In the genomic region with DNA sequence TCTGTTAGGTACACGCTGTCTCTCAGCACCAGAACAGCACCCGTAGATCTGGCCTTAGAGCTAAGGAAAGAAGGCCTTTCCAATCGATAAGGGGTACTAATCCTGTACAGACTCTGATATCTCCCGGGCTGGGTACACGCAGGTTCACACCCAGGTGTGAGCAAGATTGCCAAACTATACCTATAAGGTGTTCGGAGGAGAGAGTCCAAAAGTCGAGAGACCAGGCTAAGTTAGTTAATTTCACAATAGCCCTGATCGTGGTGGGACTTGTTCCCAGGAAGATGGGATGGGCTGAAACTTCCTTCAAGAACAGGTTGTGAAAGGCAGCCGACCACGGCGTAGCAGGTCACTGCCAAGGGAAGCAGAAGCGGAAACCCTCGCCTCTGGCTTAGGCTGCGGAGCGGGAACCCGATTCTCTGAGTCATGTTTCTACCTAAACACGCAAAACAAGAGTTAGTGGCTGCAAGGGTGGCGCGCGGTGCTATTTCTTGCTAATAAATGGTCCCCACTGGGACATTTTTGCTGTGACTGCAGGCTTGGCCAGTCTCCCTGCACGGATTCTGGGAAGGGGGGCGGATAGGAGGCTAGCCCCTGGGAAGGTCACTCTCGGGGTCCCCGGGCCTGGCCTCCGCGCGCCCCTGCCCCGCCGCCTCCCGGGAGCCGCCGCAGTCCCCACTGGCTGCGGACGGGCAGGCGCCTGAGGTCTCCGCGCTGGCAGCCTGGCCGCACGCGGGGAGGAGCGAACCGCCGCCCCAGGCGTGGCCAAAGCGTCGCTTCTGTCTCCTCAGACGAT, we compare ENCODE assay signal across 8 cellular contexts.
DNase-seq lines count a peak whose midpoint lies in the region.

No MANE protein-coding gene starts in this region.

- H3K27ac Mint-ChIP-seq in activated naive CD4-positive, alpha-beta T cell treated with anti-CD3 and anti-CD28 coated beads, Interleukin-2, amount 10 ng/mL, durations not matched to agents 7 days and 5 days = no peak overlapping the region

- CTCF ChIA-PET in activated naive CD4-positive, alpha-beta T cell treated with anti-CD3 and anti-CD28 coated beads, Interleukin-2, amount 10 ng/mL, durations not matched to agents 7 days and 5 days (lab: Charles Lee) = no interaction called here

- H3K36me3 Mint-ChIP-seq in activated naive CD4-positive, alpha-beta T cell treated with anti-CD3 and anti-CD28 coated beads, Interleukin-2, amount 10 ng/mL, durations not matched to agents 7 days and 5 days = no peaks in the 10 kb centered on the region

- no peak overlapping the region for H3K4me3 Mint-ChIP-seq in activated naive CD4-positive, alpha-beta T cell treated with anti-CD3 and anti-CD28 coated beads, Interleukin-2, amount 10 ng/mL, durations not matched to agents 7 days and 5 days

- peaks cover 6% of the 10 kb centered on the region for H3K4me1 Mint-ChIP-seq in activated naive CD4-positive, alpha-beta T cell treated with anti-CD3 and anti-CD28 coated beads, Interleukin-2, amount 10 ng/mL, durations not matched to agents 7 days and 5 days

- peaks cover 23% of the 10 kb centered on the region for H3K27me3 Mint-ChIP-seq in activated naive CD4-positive, alpha-beta T cell treated with anti-CD3 and anti-CD28 coated beads, Interleukin-2, amount 10 ng/mL, durations not matched to agents 7 days and 5 days

- peak; percentile 5 for DNase-seq in activated naive CD4-positive, alpha-beta T cell treated with Interleukin-2 at 50 U/mL for 16 hours
- no peak for DNase-seq in activated naive CD4-positive, alpha-beta T cell treated with anti-CD3 and anti-CD28 coated beads, Interleukin-2, amount 10 ng/mL, durations not matched to agents 7 days and 5 days
- DNase-seq in NOMO-1 (lab: John Stamatoyannopoulos, UW; ENCODE audit: unreplicated experiment in 2 of 2) (peak; percentile 60 to 78), amniotic epithelial cell (ENCODE audit: low read depth) (peak; percentile 8), iPS-NIHi7 (ENCODE audit: extremely low spot score) (peak; percentile 79), NCI-H2029 treated with DMSO at 0.1 percent for 48 hours (lab: John Stamatoyannopoulos, UW) (no peak), NCI-H524 treated with DMSO at 0.1 percent for 48 hours (lab: John Stamatoyannopoulos, UW) (no peak)
- DNase-seq in stimulated activated CD4-positive, alpha-beta T cell treated with anti-CD3 and anti-CD28 coated beads, Interleukin-1b, Interleukin-23, amount 100 ng/mL, for 4 hours (ENCODE audit: low read depth in 2 of 2) = peak; percentile 5 to 12

- H3K9me3 Mint-ChIP-seq in activated naive CD4-positive, alpha-beta T cell treated with anti-CD3 and anti-CD28 coated beads, Interleukin-2, amount 10 ng/mL, durations not matched to agents 7 days and 5 days = no peaks in the 10 kb centered on the region

Comparison
In these comparisons a context has a peak if more than half of its experiments do, and no peak if none do; other contexts are left out.
1. DNase-seq: peak in activated naive CD4-positive, alpha-beta T cell treated with Interleukin-2 at 50 U/mL for 16 hours (single experiment), NOMO-1 (2 of 2), amniotic epithelial cell (single experiment), iPS-NIHi7 (single experiment) and stimulated activated CD4-positive, alpha-beta T cell treated with anti-CD3 and anti-CD28 coated beads, Interleukin-1b, Interleukin-23, amount 100 ng/mL, for 4 hours (2 of 2); none in activated naive CD4-positive, alpha-beta T cell treated with anti-CD3 and anti-CD28 coated beads, Interleukin-2, amount 10 ng/mL, durations not matched to agents 7 days and 5 days (single experiment), NCI-H2029 treated with DMSO at 0.1 percent for 48 hours (single experiment) and NCI-H524 treated with DMSO at 0.1 percent for 48 hours (single experiment).